8 cellular contexts compared by ENCODE assay signal in genomic region chr15:60548101-60548500, GRCh38.
DNase-seq lines count a peak whose midpoint lies in the region; ATAC-seq and TF ChIP-seq lines count a peak whose summit lies in the region.

No MANE protein-coding gene starts in this region.

- no peaks in the 10 kb centered on the region for H3K79me2 ChIP-seq in hepatocyte

- H3K9me3 ChIP-seq in hepatocyte (ENCODE audit: low read depth) = no peaks in the 10 kb centered on the region

- H2AFZ ChIP-seq in hepatocyte = no peak overlapping the region

- no peak overlapping the region for H3K4me2 ChIP-seq in hepatocyte

- ATAC-seq in GM19351 (IDR thresholded peaks at IDR 0.05; ENCODE audit: unreplicated experiment) (peak; percentile 89), HG03108 (IDR thresholded peaks at IDR 0.05; ENCODE audit: unreplicated experiment) (peak; percentile 70)

- 76% methylated on average over 7 of the region's 7 CpGs for WGBS in hepatocyte (ENCODE audit: low lambda C conversion rate, missing lambda C conversion rate)

- H3K27ac ChIP-seq in hepatocyte = no peak overlapping the region

- H3K36me3 ChIP-seq in hepatocyte (replicated peaks; ENCODE audit: insufficient read depth, low read depth) = no peaks in the 10 kb centered on the region

- no peaks in the 10 kb centered on the region for H3K4me1 ChIP-seq in hepatocyte (ENCODE audit: insufficient read depth)

- no peaks in the 10 kb centered on the region for H3K9me2 ChIP-seq in hepatocyte (replicated peaks; ENCODE audit: insufficient read depth)

- TF ChIP-seq CTCF in hepatocyte (IDR thresholded peaks at IDR 0.05; ENCODE audit: poor library complexity) = no peak

- peak; percentile 78 to 80 for DNase-seq in activated T-cell treated with anti-CD3 and anti-CD28 coated beads, Interleukin-2, amount 50 U/mL, for 48 hours
- DNase-seq in stimulated activated CD4-positive, alpha-beta T cell treated with anti-CD3 and anti-CD28 coated beads, Interleukin-4, amount 100 ng/mL, for 24 hours = peak; percentile 77
- DNase-seq in SIG-M5 (lab: John Stamatoyannopoulos, UW) (no peak), hepatocyte (ENCODE audit: low spot score) (no peak), NOMO-1 treated with dmso at 0.1 percent for 144 hours (lab: John Stamatoyannopoulos, UW; ENCODE audit: unreplicated experiment) (no peak), inferior parietal cortex (ENCODE audit: extremely low spot score) (no peak)

- H3K27me3 ChIP-seq in hepatocyte = no peaks in the 10 kb centered on the region

- no peak overlapping the region for H3K4me3 ChIP-seq in hepatocyte

- H4K20me1 ChIP-seq in hepatocyte (ENCODE audit: insufficient read depth, poor library complexity, severe bottlenecking) = no peaks in the 10 kb centered on the region

Comparison
In these comparisons a context has a peak if more than half of its experiments do, and no peak if none do; other contexts are left out.
1. DNase-seq: peak in activated T-cell treated with anti-CD3 and anti-CD28 coated beads, Interleukin-2, amount 50 U/mL, for 48 hours (2 of 2) and stimulated activated CD4-positive, alpha-beta T cell treated with anti-CD3 and anti-CD28 coated beads, Interleukin-4, amount 100 ng/mL, for 24 hours (single experiment); none in SIG-M5 (single experiment), hepatocyte (single experiment), NOMO-1 treated with dmso at 0.1 percent for 144 hours (single experiment) and inferior parietal cortex (single experiment).